22 cellular contexts compared by ENCODE assay signal in the genomic region with DNA sequence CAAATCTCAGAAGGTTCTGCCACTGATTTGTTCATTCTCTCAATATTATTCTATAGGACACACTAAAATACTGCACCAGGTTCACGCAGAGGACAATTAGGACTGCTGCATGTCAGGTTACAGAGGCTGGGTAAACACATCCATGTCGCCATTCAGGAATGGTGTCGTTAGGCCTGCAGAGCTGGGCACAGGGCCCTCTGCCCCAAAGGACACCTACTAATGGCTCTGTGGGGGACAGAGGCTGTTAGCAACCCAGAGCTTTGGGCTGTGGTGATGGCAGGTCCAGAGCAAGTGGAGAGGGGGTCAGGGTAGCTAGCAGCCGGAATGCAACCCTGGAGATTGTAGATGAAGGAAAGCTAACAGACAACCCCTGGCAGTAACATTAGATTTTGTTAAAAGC.
A peak's percentile ranks its signal among the peaks of the same experiment; 100 is the strongest.
DNase-seq lines count a peak whose midpoint lies in the region; ATAC-seq, FAIRE-seq and TF ChIP-seq lines count a peak whose summit lies in the region.
"Had no signal": no experiment of that assay in that cellular context is flagged by ENCODE, and none has a peak within 500 bp of the region (broad histone marks: within the 10 kb centered on the region; RNA-seq: fewer than 3 reads in every experiment).

No MANE protein-coding gene starts in this region.

- dilution Hi-C loops in IMR-90 (cut with HindIII; ENCODE audit: low sequenced_read_pairs, unreplicated experiment), result no loop called here

- H3K9me3 Mint-ChIP-seq in dendritic cell treated with granulocyte-macrophage colony-stimulating factor and Interleukin-4, amounts not matched to agents 40 ng/mL and 50 ng/mL, for 4 days, result peaks cover 10% of the 10 kb centered on the region
- no peaks in the 10 kb centered on the region for H3K9me3 Mint-ChIP-seq in WTC11
- H3K9me3 Mint-ChIP-seq: activated naive CD8-positive, alpha-beta T cell treated with anti-CD3 and anti-CD28 coated beads, Interleukin-2, amount 50 U/mL, for 24 hours; neural crest cell had no signal

- peak overlapping the region; percentile 81 to 98; a peak in 3 of 4 replicates for H4K8ac ChIP-seq in IMR-90 (ENCODE audit: low read depth in 2 of 2, low read length in 2 of 2)
- H4K8ac ChIP-seq in trophoblast cell (ENCODE audit: low read depth, low read length), result peak overlapping the region; percentile 12

- H3K4me3 Mint-ChIP-seq in dendritic cell treated with granulocyte-macrophage colony-stimulating factor and Interleukin-4, amounts not matched to agents 40 ng/mL and 50 ng/mL, for 4 days, result no peak overlapping the region
- no peak overlapping the region for H3K4me3 Mint-ChIP-seq in WTC11
- H3K4me3 Mint-ChIP-seq: activated naive CD8-positive, alpha-beta T cell treated with anti-CD3 and anti-CD28 coated beads, Interleukin-2, amount 50 U/mL, for 24 hours; CD4-positive, CD25-positive, alpha-beta regulatory T cell; neural crest cell; T-helper 17 cell had no signal

- peak overlapping the region; percentile 93 for H3K14ac ChIP-seq in IMR-90 (replicated peaks; ENCODE audit: low read depth, low read length)
- peak overlapping the region; percentile 27 for H3K14ac ChIP-seq in trophoblast cell (ENCODE audit: low read length)

- H3K36me3 ChIP-seq in IMR-90 (ENCODE audit: control insufficient read depth, insufficient read depth, low read length) (no peaks in the 10 kb centered on the region), trophoblast cell (ENCODE audit: control insufficient read depth in 1 of 2, insufficient read depth in 2 of 2, low read length in 2 of 2) (no peaks in the 10 kb centered on the region)
- H3K36me3 ChIP-seq: prostate gland had no signal

- H3K27me3 ChIP-seq in IMR-90 (ENCODE audit: control insufficient read depth, insufficient read depth, low read length) (0 out of 2 replicates have a peak, but pooled peaks cover 2% of the 10 kb centered on the region), trophoblast cell (ENCODE audit: insufficient read depth, low read length) (no peaks in the 10 kb centered on the region)

- H3K4me3 ChIP-seq in A549 (no peak overlapping the region), IMR-90 (ENCODE audit: insufficient read depth, low read depth, low read length) (no peak overlapping the region), trophoblast cell (ENCODE audit: low read depth, low read length) (no peak overlapping the region)
- H3K4me3 ChIP-seq: mucosa of descending colon, prostate gland had no signal

- ATAC-seq in A549 (no peak), IMR-90 (ENCODE audit: low read depth) (peak; percentile 6; the same call in 1 of the 2 replicates), GM21381 (IDR thresholded peaks at IDR 0.05; ENCODE audit: unreplicated experiment) (no peak), WTC11 (no peak)
- ATAC-seq: activated naive CD8-positive, alpha-beta T cell treated with anti-CD3 and anti-CD28 coated beads, Interleukin-2, amount 50 U/mL, for 24 hours; mucosa of descending colon; T-helper 17 cell had no signal

- H4K5ac ChIP-seq in IMR-90 (ENCODE audit: low read depth, low read length), result peak overlapping the region; percentile 92

- H3K36me3 Mint-ChIP-seq in dendritic cell treated with granulocyte-macrophage colony-stimulating factor and Interleukin-4, amounts not matched to agents 40 ng/mL and 50 ng/mL, for 4 days (ENCODE audit: low read depth), result no peaks in the 10 kb centered on the region
- H3K36me3 Mint-ChIP-seq in WTC11, result no peaks in the 10 kb centered on the region
- H3K36me3 Mint-ChIP-seq: CD4-positive, CD25-positive, alpha-beta regulatory T cell had no signal

- H3K79me1 ChIP-seq in IMR-90 (ENCODE audit: low read depth in 1 of 2, low read length in 2 of 2), result no peaks in the 10 kb centered on the region
- H3K79me1 ChIP-seq in trophoblast cell (ENCODE audit: low read length), result peaks cover 24% of the 10 kb centered on the region

- 89% methylated on average over 4 of the region's 4 CpGs for whole genome bisulfite sequencing in A549 (ENCODE audit: missing lambda C conversion rate)
- no CpG with 5 or more reads among the region's 4 CpGs for WGBS in IMR-90 (ENCODE audit: extremely low coverage in 2 of 2, insufficient read length in 1 of 2), 2 experiments
- no CpG with 5 or more reads among the region's 4 CpGs for WGBS in trophoblast cell (ENCODE audit: extremely low coverage, insufficient coverage, insufficient read length)

- H2BK5ac ChIP-seq in IMR-90 (ENCODE audit: low read depth, low read length, poor library complexity, severe bottlenecking) (peak overlapping the region; percentile 91), trophoblast cell (ENCODE audit: low read depth, low read length, poor library complexity) (peak overlapping the region; percentile 77)

- peak overlapping the region; percentile 97 for H3K18ac ChIP-seq in IMR-90 (ENCODE audit: low read depth, low read length)
- peak overlapping the region; percentile 2 for H3K18ac ChIP-seq in trophoblast cell (ENCODE audit: low read length)

- H2BK12ac ChIP-seq in trophoblast cell (ENCODE audit: low read length), result peak overlapping the region; percentile 7

- H3K4me1 ChIP-seq in A549 (peaks cover 25% of the 10 kb centered on the region), IMR-90 (ENCODE audit: control insufficient read depth, insufficient read depth, low read length) (peaks cover 17% of the 10 kb centered on the region), trophoblast cell (ENCODE audit: control insufficient read depth in 1 of 2, insufficient read depth in 2 of 2, low read length in 2 of 2) (peaks cover 21 to 27% of the 10 kb centered on the region in 2 experiments)
- H3K4me1 ChIP-seq: prostate gland had no signal

- H3K4ac ChIP-seq in IMR-90 (ENCODE audit: low read depth, low read length) (peak overlapping the region; percentile 92), trophoblast cell (ENCODE audit: low read depth, low read length) (peak overlapping the region; percentile 0)

- peak overlapping the region; percentile 71 for H3K27ac Mint-ChIP-seq in dendritic cell treated with granulocyte-macrophage colony-stimulating factor and Interleukin-4, amounts not matched to agents 40 ng/mL and 50 ng/mL, for 4 days
- no peak overlapping the region for H3K27ac Mint-ChIP-seq in WTC11
- H3K27ac Mint-ChIP-seq: activated naive CD8-positive, alpha-beta T cell treated with anti-CD3 and anti-CD28 coated beads, Interleukin-2, amount 50 U/mL, for 24 hours; T-helper 17 cell had no signal

- H2BK120ac ChIP-seq in IMR-90 (ENCODE audit: low read depth, low read length), result peak overlapping the region; percentile 99
- peak overlapping the region; percentile 50 for H2BK120ac ChIP-seq in trophoblast cell (ENCODE audit: insufficient read depth, low read length, poor library complexity)

- no peak for TF ChIP-seq RAD21 in A549 (conservative IDR thresholded peaks at IDR 0.05 in 1 of 2, IDR thresholded peaks at IDR 0.05 in 1 of 2)
- TF ChIP-seq RAD21 in IMR-90 (IDR thresholded peaks at IDR 0.05; ENCODE audit: low read length), result no peak

- H3K27me3 Mint-ChIP-seq in dendritic cell treated with granulocyte-macrophage colony-stimulating factor and Interleukin-4, amounts not matched to agents 40 ng/mL and 50 ng/mL, for 4 days, result peaks cover 13% of the 10 kb centered on the region
- H3K27me3 Mint-ChIP-seq in WTC11 (ENCODE audit: low read depth), result peaks cover 7% of the 10 kb centered on the region

- no peak for DNase-seq in A549 (ENCODE audit: low read depth in 1 of 2, low spot score in 1 of 2)
- no peak for DNase-seq in IMR-90
- DNase-seq in trophoblast cell, result no peak
- no peak for DNase-seq in DMS153 (lab: John Stamatoyannopoulos, UW)
- DNase-seq in NCI-H82 (lab: John Stamatoyannopoulos, UW), result no peak
- no peak for DNase-seq in WTC11 (ENCODE audit: low spot score)
- DNase-seq: activated effector memory CD4-positive, alpha-beta T cell treated with Interleukin-2 at 50 U/mL for 16 hours; activated naive CD8-positive, alpha-beta T cell treated with anti-CD3 and anti-CD28 coated beads, Interleukin-2, amount 50 U/mL, for 24 hours; caudate nucleus; CD4-positive, CD25-positive, alpha-beta regulatory T cell; left cardiac atrium; mucosa of descending colon; NCI-H2171 treated with DMSO at 0.1 percent for 48 hours; NCI-H526 treated with DMSO at 0.1 percent for 48 hours; T-helper 17 cell had no signal

- peak overlapping the region; percentile 99 for H4K91ac ChIP-seq in IMR-90 (ENCODE audit: insufficient read depth, low read depth, low read length)
- peak overlapping the region; percentile 64 for H4K91ac ChIP-seq in trophoblast cell (ENCODE audit: low read depth, low read length)

- TF ChIP-seq POLR2A in A549 (IDR thresholded peaks at IDR 0.05; ENCODE audit: low read length), result no peak
- no peak for TF ChIP-seq POLR2A in IMR-90 (IDR thresholded peaks at IDR 0.05; ENCODE audit: low read depth, low read length)

- H3K23ac ChIP-seq in IMR-90 (ENCODE audit: low read depth, low read length) (peak overlapping the region; percentile 81), trophoblast cell (ENCODE audit: low read length) (no peak overlapping the region)

- CTCF ChIA-PET in A549 (lab: Yijun Ruan, JAX), result interaction anchor here (1.0 to 1.2 kb wide), 2 partner anchors 11 to 13 kb away, joined by 3 to 4 read pairs; no protein-coding TSS in a partner anchor
- CTCF ChIA-PET in IMR-90 (lab: Yijun Ruan, JAX), result no interaction called here
- CTCF ChIA-PET in WTC11 (lab: Charles Lee), result interaction anchor here (0.9 kb wide), 1 partner anchor 77 kb away, joined by 3 read pairs; no protein-coding TSS in a partner anchor

- no TSS peak for BruUV-seq in IMR-90 (replicated peaks; lab: Mats Ljungman, UMichigan)

- no peaks in the 10 kb centered on the region for H4K20me1 ChIP-seq in IMR-90 (ENCODE audit: insufficient read depth, low read length)

- intact Hi-C loops in IMR-90 (cut with micrococcal nuclease), result no loop called here
- intact Hi-C loops in dendritic cell treated with granulocyte-macrophage colony-stimulating factor and Interleukin-4, amounts not matched to agents 40 ng/mL and 50 ng/mL, for 4 days (cut with micrococcal nuclease), result loop anchor here (10.0 kb wide), 1 partner anchor 441 kb away; no protein-coding TSS in a partner anchor

- H2BK15ac ChIP-seq in IMR-90 (ENCODE audit: low read depth, low read length), result peak overlapping the region; percentile 71; the same call in 2 of the 3 replicates

- peaks cover 21% of the 10 kb centered on the region for H3K4me1 Mint-ChIP-seq in dendritic cell treated with granulocyte-macrophage colony-stimulating factor and Interleukin-4, amounts not matched to agents 40 ng/mL and 50 ng/mL, for 4 days (ENCODE audit: low read depth)
- H3K4me1 Mint-ChIP-seq in WTC11, result peaks cover 30% of the 10 kb centered on the region
- H3K4me1 Mint-ChIP-seq: activated naive CD8-positive, alpha-beta T cell treated with anti-CD3 and anti-CD28 coated beads, Interleukin-2, amount 50 U/mL, for 24 hours; CD4-positive, CD25-positive, alpha-beta regulatory T cell; neural crest cell; T-helper 17 cell had no signal

- peak overlapping the region; percentile 90 for H2AK5ac ChIP-seq in IMR-90 (ENCODE audit: low read depth, low read length)
- H2AK5ac ChIP-seq in trophoblast cell (ENCODE audit: low read length), result peak overlapping the region; percentile 1

- no peak overlapping the region for H4K12ac ChIP-seq in trophoblast cell (ENCODE audit: low read depth, low read length)

- in situ Hi-C loops in IMR-90 (cut with MboI; ENCODE audit: low sequenced_read_pairs), result no loop called here

- H3K9ac ChIP-seq in IMR-90 (ENCODE audit: low read depth, low read length), result no peak overlapping the region
- H3K9ac ChIP-seq in trophoblast cell (ENCODE audit: low read length), result no peak overlapping the region

- peak overlapping the region; percentile 98 for H2BK20ac ChIP-seq in IMR-90 (ENCODE audit: low read depth, low read length)

- TF ChIP-seq EP300 in A549 (IDR thresholded peaks at IDR 0.05), result no peak

- H3K79me2 ChIP-seq in trophoblast cell (ENCODE audit: control insufficient read depth, insufficient read depth, low read length, poor library complexity), result peaks cover 5% of the 10 kb centered on the region

- TF ChIP-seq CTCF in A549 (IDR thresholded peaks at IDR 0.05), result no peak
- TF ChIP-seq CTCF in IMR-90 (conservative IDR thresholded peaks at IDR 0.05; ENCODE audit: low read depth, low read length), result no peak
- no peak for TF ChIP-seq CTCF in WTC11 (IDR thresholded peaks at IDR 0.05)

- POLR2A ChIA-PET in A549 (lab: Yijun Ruan, JAX), result no interaction called here
- POLR2A ChIA-PET in IMR-90 (lab: Charles Lee; ENCODE audit: unreplicated experiment), result no interaction called here
- POLR2A ChIA-PET in WTC11 (lab: Charles Lee), result no interaction called here

- H3K4me2 ChIP-seq in A549 (peak overlapping the region; percentile 48), IMR-90 (ENCODE audit: low read depth, low read length) (no peak overlapping the region), trophoblast cell (ENCODE audit: low read length) (no peak overlapping the region)

- peaks cover 18% of the 10 kb centered on the region for H3K9me1 ChIP-seq in IMR-90 (ENCODE audit: insufficient read depth, low read length)

- peak overlapping the region; percentile 47; the same call in 1 of the 2 replicates for H3K56ac ChIP-seq in IMR-90 (ENCODE audit: extremely low read depth, insufficient read depth, low read length)

- no peak for FAIRE-seq in A549 (lab: Jason Lieb, UNC)
- FAIRE-seq: GM19239, urothelium cell line had no signal

- peak overlapping the region; percentile 80 for H2AK9ac ChIP-seq in IMR-90 (replicated peaks; ENCODE audit: low read depth, low read length, poor library complexity)

- H3K9me3 ChIP-seq in A549, result 0 out of 3 replicates have a peak, but pooled peaks cover 4% of the 10 kb centered on the region
- no peaks in the 10 kb centered on the region for H3K9me3 ChIP-seq in IMR-90 (ENCODE audit: control insufficient read depth, insufficient read depth, low read length)
- peaks cover 2% of the 10 kb centered on the region for H3K9me3 ChIP-seq in trophoblast cell (ENCODE audit: insufficient read depth, low read depth, low read length)
- H3K9me3 ChIP-seq: mucosa of descending colon, prostate gland had no signal

- H2AFZ ChIP-seq in IMR-90 (replicated peaks; ENCODE audit: low read length, poor library complexity), result peak overlapping the region; percentile 76
- H2AFZ ChIP-seq in trophoblast cell (ENCODE audit: insufficient read depth, low read length, poor library complexity), result peak overlapping the region; percentile 2

- H3K27ac ChIP-seq in A549, result peak overlapping the region; percentile 85 to 89
- H3K27ac ChIP-seq in IMR-90 (ENCODE audit: insufficient read depth, low read length), result peak overlapping the region; percentile 69
- peak overlapping the region; percentile 72 for H3K27ac ChIP-seq in trophoblast cell (ENCODE audit: low read depth, low read length)
- H3K27ac ChIP-seq: prostate gland, VCaP had no signal
